In genomic region chr15:80415331-80415730, GRCh38 we compare ENCODE assay signal across 14 cellular contexts. TPM values are rescaled to one million over a fixed set of nuclear protein-coding genes. Genes with fewer than 3 reads are reported as not detected.
"Had no signal": no experiment of that assay in that cellular context is flagged by ENCODE, and none has a peak within 500 bp of the region (broad histone marks: within the 10 kb centered on the region; RNA-seq: fewer than 3 reads in every experiment).

No MANE protein-coding gene starts in this region.

- H3K36me3 ChIP-seq: adrenal gland, brain microvascular endothelial cell, esophagus muscularis mucosa, right atrium auricular region, transverse colon had no signal

- DNase-seq: activated B cell treated with CpG ODN at 0.5 μM for 24 hours; activated CD4-positive, alpha-beta T cell treated with anti-CD3 and anti-CD28 coated beads, Interleukin-2, amount 10 ng/mL, durations not matched to agents 24 days and 14 days; activated naive CD4-positive, alpha-beta T cell treated with anti-CD3 and anti-CD28 coated beads, Interleukin-2, amount 10 ng/mL, durations not matched to agents 7 days and 5 days; adrenal gland; brain microvascular endothelial cell; cerebellar nuclear complex; left colon; small intestine; T-helper 2 cell; transverse colon had no signal

- H3K27ac ChIP-seq: adrenal gland, brain microvascular endothelial cell, esophagus muscularis mucosa, parathyroid adenoma, right atrium auricular region, transverse colon had no signal

- H3K9me3 ChIP-seq: adrenal gland, esophagus muscularis mucosa, right atrium auricular region, transverse colon had no signal

- H3K4me3 ChIP-seq: adrenal gland, esophagus muscularis mucosa, right atrium auricular region, transverse colon had no signal

- H3K4me1 ChIP-seq: adrenal gland, parathyroid adenoma, right atrium auricular region, transverse colon had no signal

- H3K27me3 ChIP-seq: adrenal gland, brain microvascular endothelial cell, esophagus muscularis mucosa, right atrium auricular region, transverse colon had no signal

- ATAC-seq: activated T-helper 17 cell treated with anti-CD3 and anti-CD28 coated beads, Interleukin-2, amount 50 U/mL, for 72 hours; left colon had no signal

RNA-seq across cellular contexts. Expression of gene ARNT2, which starts 11.1 kb away (rescaled TPM):
- total RNA-seq: activated B cell treated with CpG ODN at 0.5 μM for 24 hours; activated CD4-positive, alpha-beta T cell treated with anti-CD3 and anti-CD28 coated beads, Interleukin-2, amount 10 ng/mL, durations not matched to agents 24 days and 14 days had no signal
